ENCODE assay signal across 35 cellular contexts in genomic region chr2:179854891-179855290, GRCh38. TPM values are rescaled to one million over a fixed set of nuclear protein-coding genes. Genes with fewer than 3 reads are reported as not detected.
"Had no signal": no experiment of that assay in that cellular context is flagged by ENCODE, and none has a peak within 500 bp of the region (broad histone marks: within the 10 kb centered on the region; RNA-seq: fewer than 3 reads in every experiment).

No MANE protein-coding gene starts in this region.

- H3K36me3 Mint-ChIP-seq: activated naive CD4-positive, alpha-beta T cell treated with anti-CD3 and anti-CD28 coated beads, Interleukin-2, amount 10 ng/mL, durations not matched to agents 7 days and 5 days; activated naive CD4-positive, alpha-beta T cell treated with anti-CD3 and anti-CD28 coated beads, Interleukin-2, amount 50 U/mL, for 72 hours; activated naive CD8-positive, alpha-beta T cell treated with anti-CD3 and anti-CD28 coated beads, Interleukin-2, amount 10 ng/mL, durations not matched to agents 7 days and 5 days; brain had no signal

- H3K4me3 ChIP-seq: ascending aorta, breast epithelium, cardiac muscle cell, coronary artery, dorsolateral prefrontal cortex, esophagus muscularis mucosa, gastroesophageal sphincter, heart right ventricle, hepatocyte had no signal

- H3K4me1 Mint-ChIP-seq: activated CD4-positive, alpha-beta T cell treated with anti-CD3 and anti-CD28 coated beads for 36 hours; brain had no signal

- H3K4me3 Mint-ChIP-seq: activated CD4-positive, alpha-beta memory T cell treated with anti-CD3 and anti-CD28 coated beads, Interleukin-2, amount 10 ng/mL, durations not matched to agents 7 days and 5 days; activated CD4-positive, alpha-beta T cell treated with anti-CD3 and anti-CD28 coated beads for 36 hours; activated CD4-positive, alpha-beta T cell treated with anti-CD3 and anti-CD28 coated beads, Interleukin-2, amount 10 ng/mL, durations not matched to agents 24 days and 14 days; activated naive CD4-positive, alpha-beta T cell treated with anti-CD3 and anti-CD28 coated beads, Interleukin-2, amount 10 ng/mL, durations not matched to agents 7 days and 5 days; activated naive CD8-positive, alpha-beta T cell treated with anti-CD3 and anti-CD28 coated beads, Interleukin-2, amount 10 ng/mL, durations not matched to agents 7 days and 5 days; activated T-cell treated with anti-CD3 and anti-CD28 coated beads, Interleukin-2, amount 50 U/mL, for 24 hours; activated T-cell treated with anti-CD3 and anti-CD28 coated beads, Interleukin-2, amount 50 U/mL, for 72 hours; brain; dendritic cell treated with granulocyte-macrophage colony-stimulating factor and Interleukin-4, amounts not matched to agents 40 ng/mL and 50 ng/mL, for 4 days; effector memory CD8-positive, alpha-beta T cell; T-helper 1 cell treated with Interleukin-12 subunit alpha and Interleukin-12 subunit beta and Interleukin-4 antibody, amounts not matched to agents 30 μg/mL and 1 μg/mL, for 36 hours; T-helper 2 cell treated with Interferon-gamma antibody and Interleukin-4, amounts not matched to agents 5 μg/mL and 100 μg/mL, for 36 hours had no signal

- DNase-seq: activated CD4-positive, alpha-beta memory T cell treated with anti-CD3 and anti-CD28 coated beads, Interleukin-2, amount 10 ng/mL, durations not matched to agents 7 days and 5 days; activated CD4-positive, alpha-beta T cell treated with anti-CD3 and anti-CD28 coated beads for 36 hours; activated CD4-positive, alpha-beta T cell treated with anti-CD3 and anti-CD28 coated beads, Interleukin-2, amount 10 ng/mL, durations not matched to agents 24 days and 14 days; activated CD4-positive, alpha-beta T cell treated with anti-CD3 and anti-CD28 coated beads, Interleukin-2, amount 50 U/mL, for 4 hours; activated CD4-positive, CD25-positive, alpha-beta regulatory T cell; activated CD4-positive, CD25-positive, alpha-beta regulatory T cell treated with anti-CD3 and anti-CD28 coated beads, Interleukin-2, amount 50 U/mL, for 72 hours; activated CD8-positive, alpha-beta memory T cell treated with anti-CD3 and anti-CD28 coated beads, Interleukin-2, amount 50 U/mL, for 48 hours; activated gamma-delta T cell; activated naive CD4-positive, alpha-beta T cell; activated naive CD4-positive, alpha-beta T cell treated with anti-CD3 and anti-CD28 coated beads, Interleukin-2, amount 10 ng/mL, durations not matched to agents 7 days and 5 days; activated naive CD8-positive, alpha-beta T cell treated with anti-CD3 and anti-CD28 coated beads, Interleukin-2, amount 10 ng/mL, durations not matched to agents 7 days and 5 days; activated T-cell treated with anti-CD3 and anti-CD28 coated beads for 4 hours; activated T-cell treated with anti-CD3 and anti-CD28 coated beads, Interleukin-2, amount 50 U/mL, for 24 hours; activated T-cell treated with anti-CD3 and anti-CD28 coated beads, Interleukin-2, amount 50 U/mL, for 72 hours; central memory CD4-positive, alpha-beta T cell; dorsolateral prefrontal cortex; effector CD4-positive, alpha-beta T cell; effector memory CD8-positive, alpha-beta T cell; erythroblast; foreskin keratinocyte; heart right ventricle; T1000 had no signal

- H2AFZ ChIP-seq: hepatocyte had no signal

- H3K27me3 ChIP-seq: ascending aorta, breast epithelium, esophagus muscularis mucosa, gastroesophageal sphincter had no signal

- H3K9me3 ChIP-seq: ascending aorta, breast epithelium, esophagus muscularis mucosa, gastroesophageal sphincter, heart right ventricle had no signal

- H3K27ac ChIP-seq: ascending aorta, breast epithelium, cardiac muscle cell, coronary artery, foreskin keratinocyte, heart right ventricle, hepatocyte had no signal

- H3K4me1 ChIP-seq: ascending aorta, breast epithelium, foreskin keratinocyte, heart right ventricle had no signal

- H3K79me2 ChIP-seq: hepatocyte had no signal

- ATAC-seq: activated CD4-positive, alpha-beta T cell treated with anti-CD3 and anti-CD28 coated beads for 36 hours; activated naive CD4-positive, alpha-beta T cell treated with anti-CD3 and anti-CD28 coated beads, Interleukin-2, amount 50 U/mL, for 72 hours; activated T-cell treated with anti-CD3 and anti-CD28 coated beads, Interleukin-2, amount 50 U/mL, for 72 hours; effector memory CD8-positive, alpha-beta T cell; foreskin keratinocyte; gastroesophageal sphincter; heart right ventricle had no signal

- H3K36me3 ChIP-seq: ascending aorta, breast epithelium, cardiac muscle cell, esophagus muscularis mucosa, gastroesophageal sphincter, heart right ventricle had no signal

- H3K4me2 ChIP-seq: hepatocyte had no signal

- H3K27ac Mint-ChIP-seq: activated CD4-positive, alpha-beta memory T cell treated with anti-CD3 and anti-CD28 coated beads, Interleukin-2, amount 10 ng/mL, durations not matched to agents 7 days and 5 days; activated CD4-positive, alpha-beta T cell treated with anti-CD3 and anti-CD28 coated beads for 36 hours; activated CD4-positive, alpha-beta T cell treated with anti-CD3 and anti-CD28 coated beads, Interleukin-2, amount 10 ng/mL, durations not matched to agents 24 days and 14 days; activated naive CD4-positive, alpha-beta T cell treated with anti-CD3 and anti-CD28 coated beads, Interleukin-2, amount 10 ng/mL, durations not matched to agents 7 days and 5 days; activated naive CD4-positive, alpha-beta T cell treated with anti-CD3 and anti-CD28 coated beads, Interleukin-2, amount 50 U/mL, for 72 hours; activated naive CD8-positive, alpha-beta T cell treated with anti-CD3 and anti-CD28 coated beads, Interleukin-2, amount 10 ng/mL, durations not matched to agents 7 days and 5 days; activated T-cell treated with anti-CD3 and anti-CD28 coated beads, Interleukin-2, amount 50 U/mL, for 24 hours; activated T-cell treated with anti-CD3 and anti-CD28 coated beads, Interleukin-2, amount 50 U/mL, for 72 hours; brain; dendritic cell treated with granulocyte-macrophage colony-stimulating factor and Interleukin-4, amounts not matched to agents 40 ng/mL and 50 ng/mL, for 4 days; effector memory CD8-positive, alpha-beta T cell; T-helper 1 cell treated with Interleukin-12 subunit alpha and Interleukin-12 subunit beta and Interleukin-4 antibody, amounts not matched to agents 30 μg/mL and 1 μg/mL, for 36 hours; T-helper 2 cell treated with Interferon-gamma antibody and Interleukin-4, amounts not matched to agents 5 μg/mL and 100 μg/mL, for 36 hours had no signal

RNA-seq across cellular contexts. Expression of gene ZNF385B, which starts 6.5 kb away (rescaled TPM):
- total RNA-seq: activated CD4-positive, alpha-beta memory T cell treated with anti-CD3 and anti-CD28 coated beads, Interleukin-2, amount 10 ng/mL, durations not matched to agents 7 days and 5 days; activated CD4-positive, alpha-beta T cell treated with anti-CD3 and anti-CD28 coated beads for 36 hours; activated CD4-positive, alpha-beta T cell treated with anti-CD3 and anti-CD28 coated beads, Interleukin-2, amount 10 ng/mL, durations not matched to agents 24 days and 14 days; activated naive CD4-positive, alpha-beta T cell treated with anti-CD3 and anti-CD28 coated beads, Interleukin-2, amount 50 U/mL, for 72 hours; activated naive CD8-positive, alpha-beta T cell treated with anti-CD3 and anti-CD28 coated beads, Interleukin-2, amount 10 ng/mL, durations not matched to agents 7 days and 5 days; activated T-cell treated with anti-CD3 and anti-CD28 coated beads, Interleukin-2, amount 50 U/mL, for 72 hours; glomerular endothelial cell had no signal
